16 cellular contexts compared by ENCODE assay signal in genomic region chr4:86497980-86498379, GRCh38.
DNase-seq lines count a peak whose midpoint lies in the region; TF ChIP-seq lines count a peak whose summit lies in the region.
"Had no signal": no experiment of that assay in that cellular context is flagged by ENCODE, and none has a peak within 500 bp of the region (broad histone marks: within the 10 kb centered on the region; RNA-seq: fewer than 3 reads in every experiment).

No MANE protein-coding gene starts in this region.

- 83 to 100% methylated on average over 1 of the region's 2 CpGs for WGBS in mesodermal cell (ENCODE audit: insufficient coverage in 2 of 2), 2 experiments

- no peaks in the 10 kb centered on the region for H3K9me3 ChIP-seq in Loucy (ENCODE audit: insufficient read depth, low read depth, low read length)
- no peaks in the 10 kb centered on the region for H3K9me3 ChIP-seq in mesodermal cell (ENCODE audit: control insufficient read depth, low read length)
- no peaks in the 10 kb centered on the region for H3K9me3 ChIP-seq in MG63
- H3K9me3 ChIP-seq: colonic mucosa had no signal

- no peak overlapping the region for H3K4me3 ChIP-seq in Loucy (ENCODE audit: low read length, poor library complexity, severe bottlenecking)
- H3K4me3 ChIP-seq in mesodermal cell (ENCODE audit: extremely low read depth, insufficient read depth, low read length, poor library complexity, severe bottlenecking), result no peak overlapping the region
- no peak overlapping the region for H3K4me3 ChIP-seq in MG63
- H3K4me3 ChIP-seq: colonic mucosa had no signal

- H3K36me3 ChIP-seq in Loucy (ENCODE audit: insufficient read depth, low read length) (no peaks in the 10 kb centered on the region), mesodermal cell (ENCODE audit: control insufficient read depth, insufficient read depth, low read length) (no peaks in the 10 kb centered on the region), MG63 (no peaks in the 10 kb centered on the region)
- H3K36me3 ChIP-seq: colonic mucosa had no signal

- H3K79me2 ChIP-seq in Loucy (ENCODE audit: insufficient read depth, low read length), result no peaks in the 10 kb centered on the region

- peak overlapping the region; percentile 71 for H2AFZ ChIP-seq in Loucy (ENCODE audit: low read length)

- no peaks in the 10 kb centered on the region for H3K4me1 ChIP-seq in Loucy (ENCODE audit: insufficient read depth, low read length, poor library complexity, severe bottlenecking)
- peaks cover 23% of the 10 kb centered on the region for H3K4me1 ChIP-seq in mesodermal cell (ENCODE audit: control insufficient read depth, insufficient read depth, low read length, poor library complexity, severe bottlenecking)
- H3K4me1 ChIP-seq: colonic mucosa had no signal

- no peak overlapping the region for H3K4me3 Mint-ChIP-seq in nephron progenitor cell
- H3K4me3 Mint-ChIP-seq in activated T-cell treated with anti-CD3 and anti-CD28 coated beads, Interleukin-2, amount 50 U/mL, for 24 hours, result no peak overlapping the region
- H3K4me3 Mint-ChIP-seq: activated CD4-positive, alpha-beta memory T cell treated with anti-CD3 and anti-CD28 coated beads, Interleukin-2, amount 10 ng/mL, durations not matched to agents 7 days and 5 days; neural crest cell; T-helper 17 cell had no signal

- H4K20me1 ChIP-seq in Loucy (ENCODE audit: insufficient read depth, low read length, poor library complexity, severe bottlenecking), result no peaks in the 10 kb centered on the region

- H3K36me3 Mint-ChIP-seq in nephron progenitor cell (ENCODE audit: low read depth), result no peaks in the 10 kb centered on the region
- no peaks in the 10 kb centered on the region for H3K36me3 Mint-ChIP-seq in activated T-cell treated with anti-CD3 and anti-CD28 coated beads, Interleukin-2, amount 50 U/mL, for 24 hours (ENCODE audit: low read depth)

- DNase-seq in AG08395 (ENCODE audit: low spot score) (peak; percentile 12), nephron progenitor cell (no peak), MG63 (no peak), NCI-H2081 (lab: John Stamatoyannopoulos, UW) (no peak)
- no peak for DNase-seq in activated T-cell treated with anti-CD3 and anti-CD28 coated beads, Interleukin-2, amount 50 U/mL, for 24 hours
- DNase-seq: activated CD4-positive, alpha-beta memory T cell treated with anti-CD3 and anti-CD28 coated beads, Interleukin-2, amount 10 ng/mL, durations not matched to agents 7 days and 5 days; activated naive CD4-positive, alpha-beta T cell; colonic mucosa; kidney; stimulated activated CD4-positive, alpha-beta T cell treated with anti-CD3 and anti-CD28 coated beads, Interleukin-15, amount 100 ng/mL, for 24 hours; stimulated activated CD8-positive, alpha-beta memory T cell treated with anti-CD3 and anti-CD28 coated beads, Interleukin-4, amount 100 ng/mL, for 48 hours; T-helper 17 cell had no signal

- TF ChIP-seq CTCF in Loucy (conservative IDR thresholded peaks at IDR 0.05; ENCODE audit: low read length), result no peak
- TF ChIP-seq CTCF in nephron progenitor cell (IDR thresholded peaks at IDR 0.05), result no peak

- H3F3A ChIP-seq in Loucy (ENCODE audit: low read depth), result no peaks in the 10 kb centered on the region

- H3K27ac Mint-ChIP-seq in nephron progenitor cell, result no peak overlapping the region
- no peak overlapping the region for H3K27ac Mint-ChIP-seq in activated T-cell treated with anti-CD3 and anti-CD28 coated beads, Interleukin-2, amount 50 U/mL, for 24 hours
- H3K27ac Mint-ChIP-seq: activated CD4-positive, alpha-beta memory T cell treated with anti-CD3 and anti-CD28 coated beads, Interleukin-2, amount 10 ng/mL, durations not matched to agents 7 days and 5 days; T-helper 17 cell had no signal

- peaks cover 4% of the 10 kb centered on the region for H3K4me1 Mint-ChIP-seq in nephron progenitor cell
- no peaks in the 10 kb centered on the region for H3K4me1 Mint-ChIP-seq in activated T-cell treated with anti-CD3 and anti-CD28 coated beads, Interleukin-2, amount 50 U/mL, for 24 hours (ENCODE audit: low read depth)

- H3K27ac ChIP-seq in cingulate gyrus (ENCODE audit: low read depth, low read length) (peak overlapping the region; percentile 1), mesodermal cell (ENCODE audit: low read depth, low read length, severe bottlenecking) (peak overlapping the region; percentile 6)
- H3K27ac ChIP-seq: colonic mucosa had no signal

- no peaks in the 10 kb centered on the region for H3K9me2 ChIP-seq in Loucy (replicated peaks; ENCODE audit: low read depth, low read length)

- H3K9ac ChIP-seq in Loucy (ENCODE audit: low read depth, low read length, poor library complexity, severe bottlenecking), result no peak overlapping the region

- H3K27me3 Mint-ChIP-seq in nephron progenitor cell (ENCODE audit: low read depth, poor library complexity), result no peaks in the 10 kb centered on the region
- H3K27me3 Mint-ChIP-seq in activated T-cell treated with anti-CD3 and anti-CD28 coated beads, Interleukin-2, amount 50 U/mL, for 24 hours, result peaks cover 7% of the 10 kb centered on the region

- peaks cover 3% of the 10 kb centered on the region for H3K9me3 Mint-ChIP-seq in nephron progenitor cell
- H3K9me3 Mint-ChIP-seq in activated T-cell treated with anti-CD3 and anti-CD28 coated beads, Interleukin-2, amount 50 U/mL, for 24 hours, result no peaks in the 10 kb centered on the region
- H3K9me3 Mint-ChIP-seq: activated CD4-positive, alpha-beta memory T cell treated with anti-CD3 and anti-CD28 coated beads, Interleukin-2, amount 10 ng/mL, durations not matched to agents 7 days and 5 days; neural crest cell had no signal

- peak overlapping the region; percentile 30 for H3K4me2 ChIP-seq in Loucy (ENCODE audit: low read depth, low read length, poor library complexity, severe bottlenecking)

- H3K27me3 ChIP-seq in Loucy (ENCODE audit: insufficient read depth, low read length, poor library complexity, severe bottlenecking), result no peaks in the 10 kb centered on the region
- H3K27me3 ChIP-seq in MG63, result no peaks in the 10 kb centered on the region
- H3K27me3 ChIP-seq: colonic mucosa had no signal
